ENCODE assay signal across 12 cellular contexts in the genomic region with DNA sequence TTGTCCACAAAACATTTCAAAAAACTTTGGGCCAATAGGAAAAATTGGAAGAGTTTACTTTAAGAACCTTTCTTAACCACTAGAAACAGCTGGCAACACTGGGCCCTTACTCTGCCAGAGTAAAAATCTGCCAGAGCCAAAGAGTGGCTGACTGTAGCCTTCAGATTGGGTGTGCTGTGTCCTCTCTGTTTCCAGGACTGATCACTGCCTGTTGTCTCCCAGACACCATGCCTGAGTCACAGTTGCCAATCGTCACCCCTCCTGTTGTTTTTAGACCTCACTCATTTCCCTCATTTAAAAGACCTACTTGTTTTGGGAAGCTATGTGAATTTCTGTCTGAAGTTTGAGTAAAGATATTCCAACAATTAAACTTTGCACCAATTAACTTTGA.
DNase-seq lines count a peak whose midpoint lies in the region; ATAC-seq and TF ChIP-seq lines count a peak whose summit lies in the region.
"Had no signal": no experiment of that assay in that cellular context is flagged by ENCODE, and none has a peak within 500 bp of the region (broad histone marks: within the 10 kb centered on the region; RNA-seq: fewer than 3 reads in every experiment).

No MANE protein-coding gene starts in this region.

- POLR2A ChIA-PET in WTC11 (lab: Charles Lee) = no interaction called here

- H3K4me1 Mint-ChIP-seq in WTC11 = peaks cover 17% of the 10 kb centered on the region

- H3K27ac Mint-ChIP-seq in WTC11 = no peak overlapping the region; the same call in 1 of the 2 replicates

- no peaks in the 10 kb centered on the region for H3K36me3 ChIP-seq in heart left ventricle
- H3K36me3 ChIP-seq in psoas muscle (ENCODE audit: insufficient read depth in 1 of 2, low read depth in 1 of 2) = peaks cover 0 to 3% of the 10 kb centered on the region in 2 donors

- CTCF ChIA-PET in WTC11 (lab: Charles Lee) = interaction anchor here (0.6 kb wide), 1 partner anchor 67 kb away, joined by 3 read pairs; no protein-coding TSS in a partner anchor

- no peak for TF ChIP-seq POLR2A in heart left ventricle (IDR thresholded peaks at IDR 0.05)

- H3K9me3 Mint-ChIP-seq in WTC11 = no peaks in the 10 kb centered on the region

- H3K27ac ChIP-seq in heart left ventricle (peak overlapping the region in 2 of 12 donors; percentile 28 to 32), psoas muscle (no peak overlapping the region)

- intact Hi-C loops in heart left ventricle (cut with DNase I) = no loop called here
- intact Hi-C loops in psoas muscle (cut with DNase I) = no loop called here

- H3K36me3 Mint-ChIP-seq in WTC11 = no peaks in the 10 kb centered on the region

- H3K27me3 ChIP-seq in heart left ventricle (no peaks in the 10 kb centered on the region), psoas muscle (ENCODE audit: insufficient read depth in 3 of 3, low read length in 2 of 3) (no peaks in the 10 kb centered on the region)

- H3K4me3 ChIP-seq in heart left ventricle (no peak overlapping the region), psoas muscle (no peak overlapping the region)

- no peak overlapping the region for H3K4me3 Mint-ChIP-seq in WTC11

- H3K4me1 ChIP-seq in heart left ventricle (peaks cover 0 to 25% (median 4%) of the 10 kb centered on the region in 12 donors), psoas muscle (no peaks in the 10 kb centered on the region)

- H3K9me3 ChIP-seq in heart left ventricle = no peaks in the 10 kb centered on the region
- no peaks in the 10 kb centered on the region for H3K9me3 ChIP-seq in psoas muscle

- DNase-seq in HT1080 (ENCODE audit: low read depth) = peak; percentile 42
- no peak for DNase-seq in WTC11 (ENCODE audit: low spot score)
- DNase-seq in heart left ventricle = peak in 4 of 5 donors; percentile 26 to 54 (median 42)
- no peak for DNase-seq in psoas muscle
- no peak for DNase-seq in OCI-M1 (lab: John Stamatoyannopoulos, UW)
- DNase-seq in activated CD4-positive, CD25-positive, alpha-beta regulatory T cell treated with anti-CD3 and anti-CD28 coated beads, Interleukin-2, amount 50 U/mL, for 72 hours = no peak
- DNase-seq: activated T-cell treated with anti-CD3 and anti-CD28 coated beads, Interleukin-2, amount 50 U/mL, for 1 hour; amniotic stem cell; MV-4-11; NCI-H82 had no signal

- TF ChIP-seq CTCF in WTC11 (IDR thresholded peaks at IDR 0.05) (no peak), heart left ventricle (IDR thresholded peaks at IDR 0.05) (no peak), psoas muscle (IDR thresholded peaks at IDR 0.05) (no peak)

- WGBS in heart left ventricle, 4 donors = 16 to 28% (median 25%) methylated on average over 1 of the region's 1 CpG
- WGBS in psoas muscle, 3 donors = 9 to 28% (median 22%) methylated on average over 1 of the region's 1 CpG

- ATAC-seq in WTC11 (peak; percentile 69), heart left ventricle (peak; percentile 81 to 96 (median 94)), psoas muscle (peak in 3 of 4 donors; percentile 67 to 79 (median 73)), HG02885 (IDR thresholded peaks at IDR 0.05; ENCODE audit: poor library complexity, unreplicated experiment) (no peak), HG03354 (IDR thresholded peaks at IDR 0.05; ENCODE audit: poor library complexity, severe bottlenecking, unreplicated experiment) (no peak)

- no peaks in the 10 kb centered on the region for H3K27me3 Mint-ChIP-seq in WTC11 (ENCODE audit: low read depth)

TF ChIP-seq in WTC11, 78 proteins besides CTCF, POLR2A, EP300 and RAD21:
- TF ChIP-seq NR3C1 (CRISPR knock-in tag; conservative IDR thresholded peaks at IDR 0.05; ENCODE audit: low read depth) = no peak
- no peak for TF ChIP-seq CBFB (CRISPR knock-in tag; IDR thresholded peaks at IDR 0.05; ENCODE audit: low read depth)
- no peak for TF ChIP-seq ZSCAN18 (CRISPR knock-in tag; IDR thresholded peaks at IDR 0.05)
- TF ChIP-seq RELA (CRISPR knock-in tag; IDR thresholded peaks at IDR 0.05; ENCODE audit: borderline replicate concordance) = no peak
- TF ChIP-seq MYBL2 (CRISPR knock-in tag; IDR thresholded peaks at IDR 0.05) = no peak
- no peak for TF ChIP-seq NR2C2 (CRISPR knock-in tag; IDR thresholded peaks at IDR 0.05)
- TF ChIP-seq, protein P1, sequence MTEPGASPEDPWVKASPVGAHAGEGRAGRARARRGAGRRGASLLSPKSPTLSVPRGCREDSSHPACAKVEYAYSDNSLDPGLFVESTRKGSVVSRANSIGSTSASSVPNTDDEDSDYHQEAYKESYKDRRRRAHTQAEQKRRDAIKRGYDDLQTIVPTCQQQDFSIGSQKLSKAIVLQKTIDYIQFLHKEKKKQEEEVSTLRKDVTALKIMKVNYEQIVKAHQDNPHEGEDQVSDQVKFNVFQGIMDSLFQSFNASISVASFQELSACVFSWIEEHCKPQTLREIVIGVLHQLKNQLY (CRISPR knock-in tag; IDR thresholded peaks at IDR 0.05) = no peak
- TF ChIP-seq ZNF317 (CRISPR knock-in tag; IDR thresholded peaks at IDR 0.05; ENCODE audit: borderline replicate concordance, low read depth) = no peak
- no peak for TF ChIP-seq ZBTB21 (CRISPR knock-in tag; IDR thresholded peaks at IDR 0.05; ENCODE audit: borderline replicate concordance)
- no peak for TF ChIP-seq NR1H2 (CRISPR knock-in tag; IDR thresholded peaks at IDR 0.05)

Comparison
In these comparisons a context has a peak if more than half of its experiments do, and no peak if none do; other contexts are left out.
1. DNase-seq: peak in HT1080 (single experiment) and heart left ventricle (4 of 5); none in WTC11 (single experiment), psoas muscle (0 of 2), OCI-M1 (single experiment) and activated CD4-positive, CD25-positive, alpha-beta regulatory T cell treated with anti-CD3 and anti-CD28 coated beads, Interleukin-2, amount 50 U/mL, for 72 hours (single experiment).
2. ATAC-seq: peak in WTC11 (single experiment), heart left ventricle (4 of 4) and psoas muscle (3 of 4); none in HG02885 (single experiment) and HG03354 (single experiment).